18 cellular contexts compared by ENCODE assay signal in the genomic region with DNA sequence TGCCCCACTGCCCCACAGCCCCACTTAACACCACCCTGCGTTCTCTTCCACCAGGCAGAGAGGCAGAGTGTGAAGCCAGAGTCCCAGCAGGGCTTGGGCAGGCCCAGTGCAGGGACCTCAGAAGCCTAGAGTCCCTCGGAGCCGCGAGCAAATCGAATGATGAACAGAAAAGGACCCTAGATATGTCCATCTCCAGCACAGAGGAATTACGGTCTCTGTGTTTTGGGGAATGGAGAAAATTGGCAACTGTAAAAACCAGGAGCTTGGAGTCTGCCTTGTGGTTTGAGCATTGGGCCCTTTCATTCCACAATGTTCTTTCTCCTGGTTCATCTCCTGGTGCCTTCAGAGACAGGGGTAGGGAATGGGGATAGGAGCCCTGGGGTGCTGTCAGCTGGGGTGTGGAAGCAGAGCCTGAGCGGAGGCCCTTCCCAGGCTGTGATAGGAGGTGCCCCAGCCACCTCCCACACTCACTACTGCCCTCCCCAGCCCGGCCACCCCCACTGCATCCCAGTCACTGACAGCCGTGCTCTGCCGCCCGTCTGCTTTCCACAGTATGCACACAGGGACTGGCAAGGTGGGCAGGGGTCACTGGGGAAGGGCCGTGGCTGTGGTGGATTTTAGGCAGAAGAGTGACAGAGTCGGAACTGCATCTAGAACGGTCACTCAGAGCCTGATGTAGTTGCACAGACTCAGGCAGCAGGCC. TPM values are rescaled to one million over a fixed set of nuclear protein-coding genes. Genes with fewer than 3 reads are reported as not detected.
DNase-seq lines count a peak whose midpoint lies in the region; ATAC-seq and TF ChIP-seq lines count a peak whose summit lies in the region.
"Had no signal": no experiment of that assay in that cellular context is flagged by ENCODE, and none has a peak within 500 bp of the region (broad histone marks: within the 10 kb centered on the region; RNA-seq: fewer than 3 reads in every experiment).

No MANE protein-coding gene starts in this region.

- H3K36me3 ChIP-seq in H7 (replicated peaks; ENCODE audit: control insufficient read depth, insufficient read depth, low read length) (no peaks in the 10 kb centered on the region), Peyer's patch (no peaks in the 10 kb centered on the region), ascending aorta (no peaks in the 10 kb centered on the region)

- peaks cover 9% of the 10 kb centered on the region for H3K27me3 Mint-ChIP-seq in endothelial cell (ENCODE audit: unreplicated experiment)

- H3K27ac Mint-ChIP-seq in endothelial cell (ENCODE audit: unreplicated experiment) = peak overlapping the region; percentile 42
- H3K27ac Mint-ChIP-seq: CD4-positive, alpha-beta T cell had no signal

- H3K9me3 Mint-ChIP-seq in endothelial cell (ENCODE audit: unreplicated experiment) = no peaks in the 10 kb centered on the region
- H3K9me3 Mint-ChIP-seq: CD4-positive, alpha-beta T cell had no signal

- H3K4me3 Mint-ChIP-seq in endothelial cell (ENCODE audit: unreplicated experiment) = no peak overlapping the region
- H3K4me3 Mint-ChIP-seq: CD4-positive, alpha-beta T cell had no signal

- H3K4me1 ChIP-seq in Peyer's patch (no peaks in the 10 kb centered on the region), ascending aorta (no peaks in the 10 kb centered on the region)

- no peaks in the 10 kb centered on the region for H3K36me3 Mint-ChIP-seq in endothelial cell (ENCODE audit: low read depth, unreplicated experiment)

- no peak overlapping the region for H3K4me3 ChIP-seq in H7 (ENCODE audit: insufficient read depth, low read depth, low read length)
- H3K4me3 ChIP-seq in Peyer's patch = no peak overlapping the region
- no peak overlapping the region for H3K4me3 ChIP-seq in ascending aorta

- no peak for ATAC-seq in HG03342 (IDR thresholded peaks at IDR 0.05; ENCODE audit: unreplicated experiment)

- peak; percentile 61 for DNase-seq in H7
- DNase-seq in Peyer's patch = peak in 2 of 3 donors; percentile 21 to 28
- DNase-seq in endothelial cell (ENCODE audit: low spot score) = no peak
- peak; percentile 64 for DNase-seq in posterior vena cava (ENCODE audit: low spot score)
- no peak for DNase-seq in ascending aorta (ENCODE audit: low spot score in 2 of 2)
- no peak for DNase-seq in NCI-H1417 treated with DMSO at 0.1 percent for 48 hours (lab: John Stamatoyannopoulos, UW)
- no peak for DNase-seq in CD1c-positive myeloid dendritic cell (ENCODE audit: extremely low spot score)
- DNase-seq: AML-193; CD4-positive, alpha-beta T cell; DMS79 treated with DMSO at 0.1 percent for 48 hours; HCEC 1CT; KBM-7; NCI-H1694; NCI-H2107; NCI-H69; Right ventricle myocardium superior had no signal

- H3K27me3 ChIP-seq in H7 (ENCODE audit: control insufficient read depth, insufficient read depth, low read length) (no peaks in the 10 kb centered on the region), Peyer's patch (no peaks in the 10 kb centered on the region), ascending aorta (no peaks in the 10 kb centered on the region)

- TF ChIP-seq POLR2A in Peyer's patch (IDR thresholded peaks at IDR 0.05) = no peak

- H3K27ac ChIP-seq in Peyer's patch (no peak overlapping the region), ascending aorta (no peak overlapping the region)

- no peaks in the 10 kb centered on the region for H3K9me3 ChIP-seq in Peyer's patch
- H3K9me3 ChIP-seq in ascending aorta = no peaks in the 10 kb centered on the region

- peaks cover 4% of the 10 kb centered on the region for H3K4me1 Mint-ChIP-seq in endothelial cell (ENCODE audit: unreplicated experiment)

- TF ChIP-seq CTCF in Peyer's patch (IDR thresholded peaks at IDR 0.05) = no peak
- TF ChIP-seq CTCF in endothelial cell (IDR thresholded peaks at IDR 0.05; ENCODE audit: unreplicated experiment) = no peak
- TF ChIP-seq CTCF in ascending aorta (IDR thresholded peaks at IDR 0.05) = no peak

- intact Hi-C loops in posterior vena cava (cut with DNase I) (no loop called here), ascending aorta (cut with DNase I) (no loop called here)

RNA-seq across cellular contexts. Expression of a gene that starts 26.7 kb away (rescaled TPM):
- not detected in 2 replicates for total RNA-seq in H7 (2014; rRNA removed; shearing (Covaris generic))
- not detected for total RNA-seq in Peyer's patch
- 1.1 TPM for total RNA-seq in endothelial cell (ENCODE audit: unreplicated experiment)
- under 1 TPM in 1 of 2 donors, not detected in 1; 0.24 TPM for total RNA-seq in posterior vena cava
- not detected for total RNA-seq in ascending aorta
- total RNA-seq: CD4-positive, alpha-beta T cell; HT1080; Right ventricle myocardium superior had no signal

Comparison
In these comparisons a context has a peak if more than half of its experiments do, and no peak if none do; other contexts are left out.
1. DNase-seq: peak in H7 (single experiment), Peyer's patch (2 of 3) and posterior vena cava (single experiment); none in endothelial cell (single experiment), ascending aorta (0 of 2), NCI-H1417 treated with DMSO at 0.1 percent for 48 hours (single experiment) and CD1c-positive myeloid dendritic cell (single experiment).